Comparison of ENCODE assay signal across 9 cellular contexts in genomic region chr3:185822221-185822956, GRCh38. TPM values are rescaled to one million over a fixed set of nuclear protein-coding genes. Genes with fewer than 3 reads are reported as not detected.
DNase-seq lines count a peak whose midpoint lies in the region; ATAC-seq and TF ChIP-seq lines count a peak whose summit lies in the region.
"Had no signal": no experiment of that assay in that cellular context is flagged by ENCODE, and none has a peak within 500 bp of the region (broad histone marks: within the 10 kb centered on the region; RNA-seq: fewer than 3 reads in every experiment).

No MANE protein-coding gene starts in this region.

- H3K27ac ChIP-seq in left ventricle myocardium inferior (replicated peaks) (no peak overlapping the region), uterus (peak overlapping the region; percentile 89 to 92)

- H3K9me3 ChIP-seq in left ventricle myocardium inferior (replicated peaks) (no peaks in the 10 kb centered on the region), uterus (no peaks in the 10 kb centered on the region)

- H3K36me3 ChIP-seq in left ventricle myocardium inferior (no peaks in the 10 kb centered on the region), uterus (no peaks in the 10 kb centered on the region)

- intact Hi-C loops in left ventricle myocardium inferior (cut with micrococcal nuclease) (no loop called here), left ventricle myocardium superior (cut with micrococcal nuclease) (no loop called here), uterus (cut with DNase I; ENCODE audit: low total_unique reads) (no loop called here)

- no peak for ATAC-seq in left ventricle myocardium superior

- DNase-seq in left ventricle myocardium inferior (no peak), left ventricle myocardium superior (no peak), astrocyte of the hippocampus (ENCODE audit: low read depth, low spot score) (peak; percentile 46), kidney glomerular epithelial cell (lab: John Stamatoyannopoulos, UW) (peak; percentile 73), uterus (no peak), NCI-H2081 (lab: John Stamatoyannopoulos, UW) (no peak)
- DNase-seq in stimulated activated CD4-positive, alpha-beta T cell treated with anti-CD3 and anti-CD28 coated beads, Interleukin-4, amount 100 ng/mL, for 24 hours: no peak
- no peak for DNase-seq in activated CD4-positive, alpha-beta T cell treated with anti-CD3 and anti-CD28 coated beads for 48 hours
- DNase-seq: DND-41 had no signal

- no peak for TF ChIP-seq POLR2A in uterus (IDR thresholded peaks at IDR 0.05)

- H3K4me1 ChIP-seq in left ventricle myocardium inferior: peaks cover 53% of the 10 kb centered on the region
- no peaks in the 10 kb centered on the region for H3K4me1 ChIP-seq in uterus

- TF ChIP-seq CTCF in left ventricle myocardium inferior (IDR thresholded peaks at IDR 0.05; ENCODE audit: borderline replicate concordance): no peak
- no peak for TF ChIP-seq CTCF in uterus (IDR thresholded peaks at IDR 0.05)

- H3K27me3 ChIP-seq in left ventricle myocardium inferior (ENCODE audit: low read depth): peaks cover 38% of the 10 kb centered on the region
- H3K27me3 ChIP-seq in uterus: peaks cover 0 to 21% of the 10 kb centered on the region in 2 donors

- H3K4me3 ChIP-seq in left ventricle myocardium inferior: peak overlapping the region; percentile 88
- H3K4me3 ChIP-seq in uterus: peak overlapping the region in 1 of 2 donors; percentile 52

RNA-seq across cellular contexts. Expression of gene IGF2BP2, which starts 2.5 kb away (rescaled TPM):
- total RNA-seq in left ventricle myocardium inferior (17.9 TPM), left ventricle myocardium superior (16.7 TPM), uterus (10 to 100 TPM in 3 of 4 donors, 1 to 10 TPM in 1; 2.9 to 65.6 (median 13.1) TPM)

Comparison
In these comparisons a context has a peak if more than half of its experiments do, and no peak if none do; other contexts are left out.
1. DNase-seq: peak in astrocyte of the hippocampus (single experiment) and kidney glomerular epithelial cell (single experiment); none in left ventricle myocardium inferior (single experiment), left ventricle myocardium superior (single experiment), uterus (0 of 2), stimulated activated CD4-positive, alpha-beta T cell treated with anti-CD3 and anti-CD28 coated beads, Interleukin-4, amount 100 ng/mL, for 24 hours (single experiment), NCI-H2081 (0 of 2) and activated CD4-positive, alpha-beta T cell treated with anti-CD3 and anti-CD28 coated beads for 48 hours (single experiment).